ENCODE assay signal across 8 cellular contexts in the genomic region with DNA sequence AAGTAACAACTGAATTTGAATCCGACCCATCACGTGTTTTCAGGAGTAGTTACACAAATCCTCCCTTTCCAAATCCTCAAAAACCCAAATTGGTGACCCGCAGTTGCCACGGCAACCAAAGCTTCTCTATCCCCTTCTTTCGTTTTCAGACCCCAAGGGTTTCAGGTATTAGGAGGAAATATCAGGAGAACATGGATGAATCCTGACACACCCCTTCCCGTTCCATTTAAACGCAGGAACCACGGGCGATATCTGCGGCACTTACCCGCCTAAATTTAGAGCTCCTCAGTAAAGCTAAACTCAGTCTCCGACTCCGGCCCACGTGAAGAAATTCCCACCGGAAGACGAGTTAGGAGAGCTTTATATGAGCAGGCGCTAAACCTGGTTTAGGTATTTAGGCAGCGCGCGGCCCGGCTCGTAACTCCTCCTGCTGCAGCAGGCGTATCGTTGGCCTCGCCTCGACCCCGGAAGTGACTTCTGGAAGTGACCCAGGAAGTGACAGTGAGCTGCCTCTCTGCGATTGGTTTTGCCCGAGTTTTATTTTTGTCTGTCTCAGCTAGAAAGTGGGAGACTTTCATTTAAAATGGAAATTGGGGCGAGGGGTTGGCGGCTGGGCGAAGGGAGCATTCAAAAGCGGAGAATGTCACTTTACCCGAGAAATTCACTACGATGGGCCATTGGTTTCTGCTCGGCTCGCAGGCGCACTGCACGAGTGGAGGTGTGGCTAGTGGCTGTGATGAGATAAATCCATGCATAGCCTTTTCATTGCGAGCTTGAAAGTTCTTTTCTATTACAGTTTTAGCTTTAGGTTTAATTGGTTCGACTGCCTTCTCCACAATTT. TPM values are rescaled to one million over a fixed set of nuclear protein-coding genes. Genes with fewer than 3 reads are reported as not detected.
DNase-seq lines count a peak whose midpoint lies in the region; ATAC-seq and TF ChIP-seq lines count a peak whose summit lies in the region.

A gene (minus strand): TSS at position 472 of the 841 bp plus-strand sequence.

- peak within 1 kb of the TSS; percentile 85 for H3K27ac ChIP-seq in CD8-positive, alpha-beta T cell (ENCODE audit: low read depth, low read length)
- H3K27ac ChIP-seq in lung (ENCODE audit: low read depth in 1 of 2, low read length in 1 of 2) = peak within 1 kb of the TSS; percentile 92 to 93

- no peaks in the 10 kb centered on the region for H3K27me3 ChIP-seq in CD8-positive, alpha-beta T cell (ENCODE audit: insufficient read depth, low read length)
- no peaks in the 10 kb centered on the region for H3K27me3 ChIP-seq in lung (ENCODE audit: control insufficient read depth, insufficient read depth)

- peaks cover 37% of the 10 kb centered on the region for H3K36me3 Mint-ChIP-seq in CD8-positive, alpha-beta T cell
- peaks cover 26% of the 10 kb centered on the region for H3K36me3 Mint-ChIP-seq in activated CD8-positive, alpha-beta T cell treated with anti-CD3 and anti-CD28 coated beads, Interleukin-2, amount 10 ng/mL, durations not matched to agents 7 days and 5 days (ENCODE audit: low read depth)

- H3K4me3 ChIP-seq in CD8-positive, alpha-beta T cell (ENCODE audit: low read depth, low read length) = peak within 1 kb of the TSS; percentile 68
- H3K4me3 ChIP-seq in lung = peak within 1 kb of the TSS; percentile 75

- POLR2A ChIA-PET in CD8-positive, alpha-beta T cell (lab: Charles Lee) = interaction anchor here (0.8 to 3.0 kb wide), 14 partner anchors 12 to 131 kb away, joined by 3 to 24 read pairs (median 4); a partner anchor contains a TSS
- POLR2A ChIA-PET in activated CD8-positive, alpha-beta T cell treated with anti-CD3 and anti-CD28 coated beads, Interleukin-2, amount 10 ng/mL, durations not matched to agents 7 days and 5 days (lab: Charles Lee) = interaction anchor here (0.5 to 1.6 kb wide), 9 partner anchors 9 to 123 kb away, joined by 3 to 8 read pairs (median 4); a partner anchor contains a TSS

- no peak for TF ChIP-seq CTCF in CD8-positive, alpha-beta T cell (IDR thresholded peaks at IDR 0.05)
- TF ChIP-seq CTCF in lung (IDR thresholded peaks at IDR 0.05; ENCODE audit: control extremely low read depth, extremely low read depth) = no peak

- peak within 1 kb of the TSS; percentile 99 for H3K27ac Mint-ChIP-seq in CD8-positive, alpha-beta T cell
- H3K27ac Mint-ChIP-seq in activated CD8-positive, alpha-beta T cell treated with anti-CD3 and anti-CD28 coated beads, Interleukin-2, amount 10 ng/mL, durations not matched to agents 7 days and 5 days = peak within 1 kb of the TSS; percentile 99

- no peaks in the 10 kb centered on the region for H3K36me3 ChIP-seq in CD8-positive, alpha-beta T cell (ENCODE audit: insufficient read depth, low read length)
- H3K36me3 ChIP-seq in lung (ENCODE audit: control insufficient read depth in 2 of 2, insufficient read depth in 2 of 2, low read length in 2 of 2) = peaks cover 0 to 5% of the 10 kb centered on the region in 2 donors

- ATAC-seq in CD8-positive, alpha-beta T cell = peak; percentile 98
- ATAC-seq in GM19452 (IDR thresholded peaks at IDR 0.05; ENCODE audit: unreplicated experiment) = peak; percentile 100
- ATAC-seq in HG03575 (IDR thresholded peaks at IDR 0.05; ENCODE audit: extremely low read depth, insufficient number of reproducible peaks, low FRiP score, unreplicated experiment) = peak; percentile 97
- ATAC-seq in activated CD8-positive, alpha-beta T cell treated with anti-CD3 and anti-CD28 coated beads, Interleukin-2, amount 10 ng/mL, durations not matched to agents 7 days and 5 days = peak; percentile 100
- peak; percentile 99 for ATAC-seq in lung (ENCODE audit: insufficient read depth, low FRiP score)

- peak; percentile 69 to 91 (median 81) for DNase-seq in CD8-positive, alpha-beta T cell
- DNase-seq in NK-92 (lab: John Stamatoyannopoulos, UW; ENCODE audit: unreplicated experiment) = peak; percentile 34
- peak; percentile 92 for DNase-seq in activated CD8-positive, alpha-beta T cell treated with anti-CD3 and anti-CD28 coated beads, Interleukin-2, amount 10 ng/mL, durations not matched to agents 7 days and 5 days
- DNase-seq in effector CD8-positive, alpha-beta T cell (lab: John Stamatoyannopoulos, UW) = peak; percentile 74
- DNase-seq in lung (ENCODE audit: low spot score) = peak; percentile 92
- peak; percentile 58 to 72 (median 70) for DNase-seq in stimulated activated CD4-positive, alpha-beta T cell treated with anti-CD3 and anti-CD28 coated beads, TNF-alpha, amount 100 ng/mL, for 4 hours (ENCODE audit: low read depth in 3 of 3)

- intact Hi-C loops in CD8-positive, alpha-beta T cell (cut with DNase I, micrococcal nuclease) = loop anchor here (1.0 to 10.0 kb wide), 8 partner anchors 28 to 1843 kb away; a partner anchor contains a TSS

- peaks cover 52% of the 10 kb centered on the region for H3K4me1 Mint-ChIP-seq in CD8-positive, alpha-beta T cell (ENCODE audit: low read depth)
- H3K4me1 Mint-ChIP-seq in activated CD8-positive, alpha-beta T cell treated with anti-CD3 and anti-CD28 coated beads, Interleukin-2, amount 10 ng/mL, durations not matched to agents 7 days and 5 days (ENCODE audit: low read depth) = peaks cover 42% of the 10 kb centered on the region

- CTCF ChIA-PET in CD8-positive, alpha-beta T cell (lab: Charles Lee) = interaction anchor here (0.8 to 2.5 kb wide), 7 partner anchors 9 to 124 kb away, joined by 3 to 13 read pairs (median 4); a partner anchor contains a TSS
- CTCF ChIA-PET in activated CD8-positive, alpha-beta T cell treated with anti-CD3 and anti-CD28 coated beads, Interleukin-2, amount 10 ng/mL, durations not matched to agents 7 days and 5 days (lab: Charles Lee) = interaction anchor here (0.7 to 3.3 kb wide), 10 partner anchors 9 to 125 kb away, joined by 3 to 30 read pairs (median 4); no protein-coding TSS in a partner anchor

- H3K4me1 ChIP-seq in CD8-positive, alpha-beta T cell (ENCODE audit: insufficient read depth, low read length) = peaks cover 11% of the 10 kb centered on the region
- H3K4me1 ChIP-seq in lung (ENCODE audit: control insufficient read depth in 2 of 2, insufficient read depth in 2 of 2, low read length in 2 of 2) = peaks cover 0 to 6% of the 10 kb centered on the region in 2 donors

- peak within 1 kb of the TSS; percentile 98 for H3K4me3 Mint-ChIP-seq in CD8-positive, alpha-beta T cell
- peak within 1 kb of the TSS; percentile 97 for H3K4me3 Mint-ChIP-seq in activated CD8-positive, alpha-beta T cell treated with anti-CD3 and anti-CD28 coated beads, Interleukin-2, amount 10 ng/mL, durations not matched to agents 7 days and 5 days

- H3K9me3 ChIP-seq in CD8-positive, alpha-beta T cell (ENCODE audit: low read length) = no peaks in the 10 kb centered on the region
- no peaks in the 10 kb centered on the region for H3K9me3 ChIP-seq in lung (ENCODE audit: control insufficient read depth in 2 of 2, insufficient read depth in 1 of 2, low read length in 1 of 2)

- H3K27me3 Mint-ChIP-seq in CD8-positive, alpha-beta T cell (ENCODE audit: low read depth) = no peaks in the 10 kb centered on the region
- H3K27me3 Mint-ChIP-seq in activated CD8-positive, alpha-beta T cell treated with anti-CD3 and anti-CD28 coated beads, Interleukin-2, amount 10 ng/mL, durations not matched to agents 7 days and 5 days (ENCODE audit: low read depth) = no peaks in the 10 kb centered on the region

- 0% methylated on average over 41 of the region's 41 CpGs for WGBS in lung, 2 donors

- no peaks in the 10 kb centered on the region for H3K9me3 Mint-ChIP-seq in CD8-positive, alpha-beta T cell
- H3K9me3 Mint-ChIP-seq in activated CD8-positive, alpha-beta T cell treated with anti-CD3 and anti-CD28 coated beads, Interleukin-2, amount 10 ng/mL, durations not matched to agents 7 days and 5 days (ENCODE audit: insufficient read depth) = no peaks in the 10 kb centered on the region

RNA-seq across cellular contexts. Expression of the gene that starts here (rescaled TPM):
- total RNA-seq in CD8-positive, alpha-beta T cell = 1 to 10 TPM; 5.3 to 5.6 TPM
- total RNA-seq in activated CD8-positive, alpha-beta T cell treated with anti-CD3 and anti-CD28 coated beads, Interleukin-2, amount 10 ng/mL, durations not matched to agents 7 days and 5 days = 10 to 100 TPM in 1 of 2 experiments, 1 to 10 TPM in 1; 10.0 to 12.8 TPM
- total RNA-seq in lung = 10 to 100 TPM in 1 of 2 donors, 1 to 10 TPM in 1; 6.4 to 13.7 TPM
- polyA plus RNA-seq in lung = 1 to 10 TPM; 1.8 to 3.7 TPM

Comparison
In these comparisons a context has a peak if more than half of its experiments do, and no peak if none do; other contexts are left out.
1. Peak in every context shown above with its lines: DNase-seq, ATAC-seq, H3K4me3 ChIP-seq and H3K27ac ChIP-seq.
2. DNase-seq: peak in every context shown above with its lines; median percentile 92 in activated CD8-positive, alpha-beta T cell treated with anti-CD3 and anti-CD28 coated beads, Interleukin-2, amount 10 ng/mL, durations not matched to agents 7 days and 5 days; 92 in lung; 81 in CD8-positive, alpha-beta T cell; 74 in effector CD8-positive, alpha-beta T cell; 70 in stimulated activated CD4-positive, alpha-beta T cell treated with anti-CD3 and anti-CD28 coated beads, TNF-alpha, amount 100 ng/mL, for 4 hours; 34 in NK-92.